In the genomic region with DNA sequence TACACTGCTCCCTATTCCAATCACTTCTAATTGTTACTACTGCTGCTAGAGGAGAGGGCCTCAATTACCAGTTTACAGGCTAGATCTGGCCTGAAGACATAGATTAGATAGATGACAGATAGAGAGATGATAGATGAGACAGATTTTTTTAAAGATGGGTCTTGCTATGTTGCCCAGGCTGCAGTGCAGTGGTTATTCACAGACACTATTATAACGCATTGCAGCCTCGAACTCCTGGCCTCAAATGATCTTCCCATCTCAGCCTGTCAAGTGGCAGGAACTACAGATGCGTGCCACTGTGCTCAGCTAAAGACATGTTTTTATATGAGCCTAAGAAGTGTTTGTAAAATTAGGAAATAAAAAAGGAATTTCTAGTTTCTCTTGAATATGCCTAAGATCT, we compare ENCODE assay signal across 13 cellular contexts. TPM values are rescaled to one million over a fixed set of nuclear protein-coding genes. Genes with fewer than 3 reads are reported as not detected.
DNase-seq lines count a peak whose midpoint lies in the region; ATAC-seq, FAIRE-seq and TF ChIP-seq lines count a peak whose summit lies in the region.
"Had no signal": no experiment of that assay in that cellular context is flagged by ENCODE, and none has a peak within 500 bp of the region (broad histone marks: within the 10 kb centered on the region; RNA-seq: fewer than 3 reads in every experiment).

No MANE protein-coding gene starts in this region.

- TF ChIP-seq EP300 in HepG2 (IDR thresholded peaks at IDR 0.05; ENCODE audit: low read depth in 2 of 2, low read length in 2 of 2) (no peak), HepG2 (CRISPR knock-in tag; IDR thresholded peaks at IDR 0.05; ENCODE audit: borderline replicate concordance) (no peak)

- CTCF ChIA-PET in HepG2 (lab: Yijun Ruan, JAX; ENCODE audit: low intra/inter-chr PET ratio, low total read pairs), result no interaction called here

- ATAC-seq in HepG2 (no peak), right lobe of liver (no peak), GM18858 (IDR thresholded peaks at IDR 0.05; ENCODE audit: unreplicated experiment) (no peak)
- no peak for ATAC-seq in stimulated activated effector memory CD8-positive, alpha-beta T cell treated with anti-CD3 and anti-CD28 coated beads, Interleukin-12 subunit alpha, Interleukin-12 subunit beta, amount 100 ng/mL, for 72 hours

- H3K4me1 ChIP-seq in HepG2 (ENCODE audit: insufficient read depth, low read length) (peaks cover 48% of the 10 kb centered on the region), right lobe of liver (peaks cover 0 to 35% (median 6%) of the 10 kb centered on the region in 4 donors), astrocyte (ENCODE audit: insufficient read depth, low read length) (peaks cover 8% of the 10 kb centered on the region), Karpas-422 (ENCODE audit: low read length) (peaks cover 35% of the 10 kb centered on the region)

- H3K36me3 Mint-ChIP-seq in IgD-negative memory B cell (peaks cover 17% of the 10 kb centered on the region), astrocyte (ENCODE audit: low read depth, unreplicated experiment) (no peaks in the 10 kb centered on the region)
- H3K36me3 Mint-ChIP-seq in stimulated activated effector memory CD8-positive, alpha-beta T cell treated with anti-CD3 and anti-CD28 coated beads, Interleukin-12 subunit alpha, Interleukin-12 subunit beta, amount 100 ng/mL, for 72 hours, result peaks cover 70% of the 10 kb centered on the region

- TF ChIP-seq RAD21 in HepG2 (CRISPR knock-in tag; IDR thresholded peaks at IDR 0.05), result no peak

- TF ChIP-seq CTCF in HepG2 (CRISPR knock-in tag; IDR thresholded peaks at IDR 0.05) (no peak), right lobe of liver (IDR thresholded peaks at IDR 0.05) (no peak), astrocyte (IDR thresholded peaks at IDR 0.05; ENCODE audit: insufficient read depth, low read depth, low read length) (no peak)

- no peak overlapping the region for H3K4me3 ChIP-seq in HepG2 (replicated peaks in 1 of 3; ENCODE audit: insufficient read depth in 1 of 3, low read depth in 2 of 3, low read length in 3 of 3)
- H3K4me3 ChIP-seq in right lobe of liver, result no peak overlapping the region
- no peak overlapping the region for H3K4me3 ChIP-seq in astrocyte (ENCODE audit: insufficient read depth, low read depth, low read length)
- H3K4me3 ChIP-seq in Karpas-422 (ENCODE audit: low read length), result no peak overlapping the region

- H3K9ac ChIP-seq in HepG2 (ENCODE audit: insufficient read depth, low read depth, low read length) (no peak overlapping the region), astrocyte (ENCODE audit: low read length) (no peak overlapping the region), Karpas-422 (ENCODE audit: low read length) (no peak overlapping the region)

- H3K36me3 ChIP-seq in HepG2 (replicated peaks in 1 of 2; ENCODE audit: control insufficient read depth in 1 of 2, insufficient read depth in 2 of 2, low read length in 2 of 2), result no peaks in the 10 kb centered on the region; a peak in 2 of 5 replicates
- H3K36me3 ChIP-seq in right lobe of liver, result no peaks in the 10 kb centered on the region
- H3K36me3 ChIP-seq in astrocyte (ENCODE audit: insufficient read depth, low read length), result peaks cover 5% of the 10 kb centered on the region
- peaks cover 12% of the 10 kb centered on the region; the same call in 1 of the 2 replicates for H3K36me3 ChIP-seq in Karpas-422 (ENCODE audit: insufficient read depth, low read length)

- H3K9me3 ChIP-seq in HepG2 (ENCODE audit: low read length) (no peaks in the 10 kb centered on the region), right lobe of liver (no peaks in the 10 kb centered on the region), astrocyte (ENCODE audit: insufficient read depth, low read depth, low read length) (no peaks in the 10 kb centered on the region), Karpas-422 (ENCODE audit: low read length) (no peaks in the 10 kb centered on the region)

- H3K9me2 ChIP-seq in Karpas-422 (replicated peaks; ENCODE audit: insufficient read depth, low read length), result no peaks in the 10 kb centered on the region

- DNase-seq in HepG2 (ENCODE audit: low spot score) (no peak), right lobe of liver (no peak), astrocyte (ENCODE audit: low read depth) (no peak), Karpas-422 (no peak), HuH-7 (ENCODE audit: low spot score) (no peak)
- DNase-seq in stimulated activated effector memory CD8-positive, alpha-beta T cell treated with anti-CD3 and anti-CD28 coated beads, Interleukin-12 subunit alpha, Interleukin-12 subunit beta, amount 100 ng/mL, for 72 hours (ENCODE audit: low spot score in 2 of 2), result no peak
- DNase-seq: AML-193, HCEC 1CT, NCI-H1092 treated with DMSO at 0.1 percent for 48 hours, NCI-H1694 treated with DMSO at 0.1 percent for 48 hours, NCI-H69 had no signal

- no peaks in the 10 kb centered on the region; a peak in 1 of 5 replicates for H3K27me3 ChIP-seq in HepG2 (ENCODE audit: control insufficient read depth in 1 of 2, insufficient read depth in 2 of 2, low read length in 2 of 2)
- H3K27me3 ChIP-seq in right lobe of liver, result no peaks in the 10 kb centered on the region
- no peaks in the 10 kb centered on the region for H3K27me3 ChIP-seq in astrocyte (ENCODE audit: insufficient read depth, low read length)
- no peaks in the 10 kb centered on the region for H3K27me3 ChIP-seq in Karpas-422 (ENCODE audit: low read length)

- 65% methylated on average over 3 of the region's 3 CpGs for WGBS in HepG2 (ENCODE audit: low lambda C conversion rate)
- 100% methylated on average over 3 of the region's 3 CpGs for WGBS in right lobe of liver (ENCODE audit: insufficient coverage, low coverage, low lambda C conversion rate, missing lambda C conversion rate)

- H3K27me3 Mint-ChIP-seq in IgD-negative memory B cell, result no peaks in the 10 kb centered on the region
- H3K27me3 Mint-ChIP-seq in astrocyte (ENCODE audit: low read depth, unreplicated experiment), result no peaks in the 10 kb centered on the region

- intact Hi-C loops in HepG2 (cut with micrococcal nuclease; ENCODE audit: unreplicated experiment) (no loop called here), right lobe of liver (cut with DNase I) (no loop called here)

- H3K4me1 Mint-ChIP-seq in IgD-negative memory B cell (peaks cover 27 to 54% (median 43%) of the 10 kb centered on the region in 3 donors), astrocyte (ENCODE audit: low read depth, unreplicated experiment) (peaks cover 17% of the 10 kb centered on the region)
- H3K4me1 Mint-ChIP-seq in stimulated activated effector memory CD8-positive, alpha-beta T cell treated with anti-CD3 and anti-CD28 coated beads, Interleukin-12 subunit alpha, Interleukin-12 subunit beta, amount 100 ng/mL, for 72 hours, result peaks cover 64% of the 10 kb centered on the region

- H3K4me2 ChIP-seq in HepG2 (ENCODE audit: low read depth, low read length) (no peak overlapping the region; the same call in 1 of the 2 replicates), astrocyte (ENCODE audit: low read length) (peak overlapping the region; percentile 23), Karpas-422 (ENCODE audit: low read depth, low read length, poor library complexity, severe bottlenecking) (no peak overlapping the region)

- peaks cover 6% of the 10 kb centered on the region; the same call in 1 of the 2 replicates for H4K20me1 ChIP-seq in HepG2 (ENCODE audit: insufficient read depth, low read length)
- H4K20me1 ChIP-seq in astrocyte (ENCODE audit: insufficient read depth, low read length), result peaks cover 74% of the 10 kb centered on the region
- peaks cover 5% of the 10 kb centered on the region; the same call in 1 of the 2 replicates for H4K20me1 ChIP-seq in Karpas-422 (ENCODE audit: insufficient read depth, low read depth, low read length)

- peak overlapping the region in 3 of 4 donors; percentile 4 to 71 (median 11) for H3K4me3 Mint-ChIP-seq in IgD-negative memory B cell
- no peak overlapping the region for H3K4me3 Mint-ChIP-seq in astrocyte (ENCODE audit: unreplicated experiment)
- peak overlapping the region; percentile 7 for H3K4me3 Mint-ChIP-seq in stimulated activated effector memory CD8-positive, alpha-beta T cell treated with anti-CD3 and anti-CD28 coated beads, Interleukin-12 subunit alpha, Interleukin-12 subunit beta, amount 100 ng/mL, for 72 hours

- H3K9me3 Mint-ChIP-seq in IgD-negative memory B cell, result no peaks in the 10 kb centered on the region
- H3K9me3 Mint-ChIP-seq in astrocyte (ENCODE audit: unreplicated experiment), result no peaks in the 10 kb centered on the region
- no peaks in the 10 kb centered on the region for H3K9me3 Mint-ChIP-seq in stimulated activated effector memory CD8-positive, alpha-beta T cell treated with anti-CD3 and anti-CD28 coated beads, Interleukin-12 subunit alpha, Interleukin-12 subunit beta, amount 100 ng/mL, for 72 hours

- in situ Hi-C loops in HepG2 (cut with HindIII; ENCODE audit: extremely low pct_ligation_motif_present, low pct_unique_long_range_greater_than_20kb), result no loop called here

- FAIRE-seq in HepG2 (lab: Jason Lieb, UNC) (no peak), astrocyte (lab: Jason Lieb, UNC) (no peak)

- POLR2A ChIA-PET in HepG2 (lab: Yijun Ruan, JAX), result no interaction called here

- no peak overlapping the region for H3K27ac ChIP-seq in HepG2 (ENCODE audit: extremely low read length, insufficient read depth, low read length)
- no peak overlapping the region for H3K27ac ChIP-seq in right lobe of liver
- H3K27ac ChIP-seq in astrocyte (ENCODE audit: low read depth, low read length), result no peak overlapping the region
- no peak overlapping the region for H3K27ac ChIP-seq in Karpas-422 (ENCODE audit: low read length)

- H3K27ac Mint-ChIP-seq in IgD-negative memory B cell (peak overlapping the region in 1 of 3 donors; percentile 73), astrocyte (ENCODE audit: unreplicated experiment) (no peak overlapping the region)
- no peak overlapping the region for H3K27ac Mint-ChIP-seq in stimulated activated effector memory CD8-positive, alpha-beta T cell treated with anti-CD3 and anti-CD28 coated beads, Interleukin-12 subunit alpha, Interleukin-12 subunit beta, amount 100 ng/mL, for 72 hours

- peaks cover 48% of the 10 kb centered on the region for H3K79me2 ChIP-seq in HepG2 (ENCODE audit: insufficient read depth, low read length)
- peaks cover 93% of the 10 kb centered on the region for H3K79me2 ChIP-seq in astrocyte (ENCODE audit: insufficient read depth, low read length)
- peaks cover 91% of the 10 kb centered on the region for H3K79me2 ChIP-seq in Karpas-422 (ENCODE audit: low read length)

- no peak overlapping the region for H2AFZ ChIP-seq in HepG2 (ENCODE audit: low read length)
- no peak overlapping the region for H2AFZ ChIP-seq in astrocyte (ENCODE audit: low read depth, low read length)
- no peak overlapping the region for H2AFZ ChIP-seq in Karpas-422 (ENCODE audit: low read length)

- BruUV-seq in HepG2 (replicated peaks; lab: Mats Ljungman, UMichigan), result no TSS peak

- no peak for TF ChIP-seq POLR2A in HepG2 (IDR thresholded peaks at IDR 0.05; ENCODE audit: insufficient read depth in 1 of 2, low read depth in 2 of 2, low read length in 2 of 2)
- TF ChIP-seq POLR2A in right lobe of liver (IDR thresholded peaks at IDR 0.05), result no peak

RNA-seq across cellular contexts. Expression of gene SLC33A1, which starts 6.2 kb away (rescaled TPM):
- total RNA-seq in HepG2 (2016; rRNA removed; fragmentation: Illumina TruSeq; extraction: Trizol) (23.2 and 32.1 TPM in 2 replicates), right lobe of liver (10 to 100 TPM; 31.9 to 43.1 (median 34.2) TPM), astrocyte (27.3 and 30.4 TPM in 2 replicates)
- total RNA-seq in HepG2 (2016; cell fraction: cytosol; rRNA removed; fragmentation: Illumina TruSeq; extraction: Trizol; ENCODE audit: low read depth), result 15.0 and 15.7 TPM in 2 replicates
- total RNA-seq in HepG2 (2016; cell fraction: insoluble cytoplasmic fraction; rRNA removed; fragmentation: Illumina TruSeq; extraction: Trizol), result 20.0 and 30.4 TPM in 2 replicates
- 13.4 and 14.1 TPM in 2 replicates for total RNA-seq in HepG2 (2016; cell fraction: membrane; rRNA removed; fragmentation: Illumina TruSeq; extraction: Trizol)
- total RNA-seq in HepG2 (2016; cell fraction: nucleus; rRNA removed; fragmentation: Illumina TruSeq; extraction: Trizol), result 34.2 and 38.9 TPM in 2 replicates
- polyA plus RNA-seq in HepG2 (2011; rRNA removed) (20.0 and 22.8 TPM in 2 replicates), IgD-negative memory B cell (13.0 TPM)
- 13.2 and 17.0 TPM in 2 replicates for polyA plus RNA-seq in HepG2 (2011; cell fraction: cytosol; rRNA removed)
- polyA plus RNA-seq in HepG2 (2011; cell fraction: nucleus; rRNA removed), result 23.1 and 27.5 TPM in 2 replicates
- polyA plus RNA-seq in HepG2 (2012), result 19.9 and 20.4 TPM in 2 replicates
- polyA plus RNA-seq in HepG2 (2016; cell fraction: cytosol; fragmentation: Illumina TruSeq; extraction: Trizol; ENCODE audit: low read depth), result 1.7 and 1.8 TPM in 2 replicates
- 12.8 and 13.1 TPM in 2 replicates for polyA plus RNA-seq in HepG2 (2016; cell fraction: insoluble cytoplasmic fraction; fragmentation: Illumina TruSeq; extraction: Trizol; ENCODE audit: low read depth)
- polyA plus RNA-seq in HepG2 (2016; cell fraction: membrane; fragmentation: Illumina TruSeq; extraction: Trizol; ENCODE audit: low read depth), result 3.7 and 4.3 TPM in 2 replicates
- polyA plus RNA-seq in HepG2 (2016; cell fraction: nucleus; fragmentation: Illumina TruSeq; extraction: Trizol; ENCODE audit: insufficient read depth, low read depth), result 31.5 and 32.2 TPM in 2 replicates
- polyA minus RNA-seq in HepG2 (2011; rRNA and poly(A)+ RNA removed; ENCODE audit: low replicate concordance), result 35.3 and 36.9 TPM in 2 replicates
- 26.3 and 34.0 TPM in 2 replicates for polyA minus RNA-seq in HepG2 (2011; cell fraction: cytosol; rRNA and poly(A)+ RNA removed)
- polyA minus RNA-seq in HepG2 (2011; cell fraction: nucleus; rRNA and poly(A)+ RNA removed), result 37.9 and 43.0 TPM in 2 replicates
- total RNA-seq in Karpas-422 (2014; rRNA removed; shearing (Covaris generic); ENCODE audit: low replicate concordance), result 29.4 and 54.6 TPM in 2 replicates

RNA-seq across cellular contexts. Expression of gene GMPS, which starts 22.5 kb away (rescaled TPM):
- 85.5 and 133 TPM in 2 replicates for total RNA-seq in HepG2 (2016; rRNA removed; fragmentation: Illumina TruSeq; extraction: Trizol)
- 54.1 and 60.2 TPM in 2 replicates for total RNA-seq in HepG2 (2016; cell fraction: cytosol; rRNA removed; fragmentation: Illumina TruSeq; extraction: Trizol; ENCODE audit: low read depth)
- total RNA-seq in HepG2 (2016; cell fraction: insoluble cytoplasmic fraction; rRNA removed; fragmentation: Illumina TruSeq; extraction: Trizol), result 89.1 and 121 TPM in 2 replicates
- total RNA-seq in HepG2 (2016; cell fraction: membrane; rRNA removed; fragmentation: Illumina TruSeq; extraction: Trizol), result 47.1 and 60.6 TPM in 2 replicates
- total RNA-seq in HepG2 (2016; cell fraction: nucleus; rRNA removed; fragmentation: Illumina TruSeq; extraction: Trizol), result 40.1 and 41.2 TPM in 2 replicates
- polyA plus RNA-seq in HepG2 (2011; rRNA removed), result 19.7 and 29.6 TPM in 2 replicates
- 15.9 and 27.6 TPM in 2 replicates for polyA plus RNA-seq in HepG2 (2011; cell fraction: cytosol; rRNA removed)
- 6.9 and 9.6 TPM in 2 replicates for polyA plus RNA-seq in HepG2 (2011; cell fraction: nucleus; rRNA removed)
- polyA plus RNA-seq in HepG2 (2012), result 60.1 and 74.6 TPM in 2 replicates
- polyA plus RNA-seq in HepG2 (2016; cell fraction: cytosol; fragmentation: Illumina TruSeq; extraction: Trizol; ENCODE audit: low read depth), result 13.3 and 16.3 TPM in 2 replicates
- 109 and 115 TPM in 2 replicates for polyA plus RNA-seq in HepG2 (2016; cell fraction: insoluble cytoplasmic fraction; fragmentation: Illumina TruSeq; extraction: Trizol; ENCODE audit: low read depth)
- polyA plus RNA-seq in HepG2 (2016; cell fraction: membrane; fragmentation: Illumina TruSeq; extraction: Trizol; ENCODE audit: low read depth), result 23.2 and 29.1 TPM in 2 replicates
- polyA plus RNA-seq in HepG2 (2016; cell fraction: nucleus; fragmentation: Illumina TruSeq; extraction: Trizol; ENCODE audit: insufficient read depth, low read depth), result 38.4 and 47.1 TPM in 2 replicates
- polyA minus RNA-seq in HepG2 (2011; rRNA and poly(A)+ RNA removed; ENCODE audit: low replicate concordance), result 18.8 and 66.2 TPM in 2 replicates
- 42.1 and 54.6 TPM in 2 replicates for polyA minus RNA-seq in HepG2 (2011; cell fraction: cytosol; rRNA and poly(A)+ RNA removed)
- 24.3 and 28.3 TPM in 2 replicates for polyA minus RNA-seq in HepG2 (2011; cell fraction: nucleus; rRNA and poly(A)+ RNA removed)
- 10 to 100 TPM; 13.3 to 24.3 (median 20.4) TPM for total RNA-seq in right lobe of liver
- 47.1 TPM for polyA plus RNA-seq in IgD-negative memory B cell
- total RNA-seq in astrocyte, result 58.1 and 59.7 TPM in 2 replicates
- total RNA-seq in Karpas-422 (2014; rRNA removed; shearing (Covaris generic); ENCODE audit: low replicate concordance), result 50.9 and 83.1 TPM in 2 replicates

RNA-seq across cellular contexts. Expression of gene C3orf33, which starts 41.9 kb away (rescaled TPM):
- total RNA-seq in HepG2 (2016; rRNA removed; fragmentation: Illumina TruSeq; extraction: Trizol), result 8.2 and 12.6 TPM in 2 replicates
- total RNA-seq in HepG2 (2016; cell fraction: cytosol; rRNA removed; fragmentation: Illumina TruSeq; extraction: Trizol; ENCODE audit: low read depth), result 3.1 and 3.4 TPM in 2 replicates
- total RNA-seq in HepG2 (2016; cell fraction: insoluble cytoplasmic fraction; rRNA removed; fragmentation: Illumina TruSeq; extraction: Trizol), result 7.7 and 10.9 TPM in 2 replicates
- 5.6 TPM in 2 replicates for total RNA-seq in HepG2 (2016; cell fraction: membrane; rRNA removed; fragmentation: Illumina TruSeq; extraction: Trizol)
- total RNA-seq in HepG2 (2016; cell fraction: nucleus; rRNA removed; fragmentation: Illumina TruSeq; extraction: Trizol), result 9.8 and 9.9 TPM in 2 replicates
- polyA plus RNA-seq in HepG2 (2011; rRNA removed), result 8.7 and 9.2 TPM in 2 replicates
- polyA plus RNA-seq in HepG2 (2011; cell fraction: cytosol; rRNA removed), result 6.4 and 11.5 TPM in 2 replicates
- polyA plus RNA-seq in HepG2 (2011; cell fraction: nucleus; rRNA removed), result 1.3 and 3.3 TPM in 2 replicates
- polyA plus RNA-seq in HepG2 (2012), result 8.3 and 11.4 TPM in 2 replicates
- 1.7 and 1.9 TPM in 2 replicates for polyA plus RNA-seq in HepG2 (2016; cell fraction: cytosol; fragmentation: Illumina TruSeq; extraction: Trizol; ENCODE audit: low read depth)
- 8.0 and 11.1 TPM in 2 replicates for polyA plus RNA-seq in HepG2 (2016; cell fraction: insoluble cytoplasmic fraction; fragmentation: Illumina TruSeq; extraction: Trizol; ENCODE audit: low read depth)
- polyA plus RNA-seq in HepG2 (2016; cell fraction: membrane; fragmentation: Illumina TruSeq; extraction: Trizol; ENCODE audit: low read depth), result 3.3 and 3.9 TPM in 2 replicates
- polyA plus RNA-seq in HepG2 (2016; cell fraction: nucleus; fragmentation: Illumina TruSeq; extraction: Trizol; ENCODE audit: insufficient read depth, low read depth), result 18.2 and 19.4 TPM in 2 replicates
- 1.6 and 2.0 TPM in 2 replicates for polyA minus RNA-seq in HepG2 (2011; rRNA and poly(A)+ RNA removed; ENCODE audit: low replicate concordance)
- polyA minus RNA-seq in HepG2 (2011; cell fraction: cytosol; rRNA and poly(A)+ RNA removed), result 3.7 and 5.0 TPM in 2 replicates
- polyA minus RNA-seq in HepG2 (2011; cell fraction: nucleus; rRNA and poly(A)+ RNA removed), result 2.2 and 3.5 TPM in 2 replicates
- 1 to 10 TPM; 1.3 to 1.9 (median 1.5) TPM for total RNA-seq in right lobe of liver
- 2.1 TPM for polyA plus RNA-seq in IgD-negative memory B cell
- 2.4 and 3.2 TPM in 2 replicates for total RNA-seq in astrocyte
- 4.0 and 5.1 TPM in 2 replicates for total RNA-seq in Karpas-422 (2014; rRNA removed; shearing (Covaris generic); ENCODE audit: low replicate concordance)
